Comparison of ENCODE assay signal across 26 cellular contexts in the genomic region with DNA sequence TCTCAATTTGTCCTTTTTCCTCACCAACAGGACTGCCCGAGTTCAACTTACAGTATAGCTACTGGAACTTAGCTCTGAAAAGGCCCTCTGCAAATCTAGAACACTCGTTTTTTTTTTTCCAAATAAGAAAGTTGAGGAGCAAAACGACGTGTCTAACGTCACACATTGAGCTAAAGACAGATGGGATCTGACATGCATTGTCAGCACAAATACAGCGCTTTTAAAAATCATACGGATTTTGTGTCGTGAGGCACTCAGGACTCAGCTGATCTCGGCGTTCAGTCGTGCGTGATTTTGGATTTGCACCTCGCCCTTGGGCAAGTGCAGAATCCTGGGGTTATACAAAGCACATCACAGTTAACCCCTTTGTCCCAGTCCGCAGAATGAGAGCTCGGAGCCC.
A peak's percentile ranks its signal among the peaks of the same experiment; 100 is the strongest.
DNase-seq lines count a peak whose midpoint lies in the region; ATAC-seq, FAIRE-seq and TF ChIP-seq lines count a peak whose summit lies in the region.
"Had no signal": no experiment of that assay in that cellular context is flagged by ENCODE, and none has a peak within 500 bp of the region (broad histone marks: within the 10 kb centered on the region; RNA-seq: fewer than 3 reads in every experiment).

No MANE protein-coding gene starts in this region.

- H3K27ac Mint-ChIP-seq in T-helper 17 cell: peak overlapping the region; percentile 84
- peak overlapping the region; percentile 55 for H3K27ac Mint-ChIP-seq in memory B cell
- H3K27ac Mint-ChIP-seq in type B pancreatic cell: no peak overlapping the region
- H3K27ac Mint-ChIP-seq: mesothelial cell of epicardium; nephron; stimulated activated naive CD8-positive, alpha-beta T cell treated with anti-CD3 and anti-CD28 coated beads, Interleukin-15, Interleukin-2, amounts not matched to agents 100 ng/mL and 50 ng/mL, for 24 hours had no signal

- TF ChIP-seq EP300 in HepG2 (IDR thresholded peaks at IDR 0.05; ENCODE audit: low read depth in 2 of 2, low read length in 2 of 2) (no peak), HepG2 (CRISPR knock-in tag; IDR thresholded peaks at IDR 0.05; ENCODE audit: borderline replicate concordance) (no peak)

- POLR2A ChIA-PET in HepG2 (lab: Yijun Ruan, JAX): no interaction called here

- peak overlapping the region; percentile 50 for H3K4me2 ChIP-seq in HepG2 (ENCODE audit: low read depth, low read length)

- in situ Hi-C loops in HepG2 (cut with HindIII; ENCODE audit: extremely low pct_ligation_motif_present, low pct_unique_long_range_greater_than_20kb): no loop called here

- H3K36me3 ChIP-seq in HepG2 (replicated peaks in 1 of 2; ENCODE audit: control insufficient read depth in 1 of 2, insufficient read depth in 2 of 2, low read length in 2 of 2) (no peaks in the 10 kb centered on the region), right lobe of liver (no peaks in the 10 kb centered on the region)
- H3K36me3 ChIP-seq: esophagus muscularis mucosa, gastrocnemius medialis, transverse colon had no signal

- H3K9ac ChIP-seq in HepG2 (ENCODE audit: insufficient read depth, low read depth, low read length): no peak overlapping the region

- no peak for DNase-seq in HepG2 (ENCODE audit: low spot score)
- no peak for DNase-seq in right lobe of liver
- DNase-seq in T-helper 17 cell: no peak
- no peak for DNase-seq in memory B cell (ENCODE audit: low spot score in 2 of 2)
- DNase-seq in type B pancreatic cell (ENCODE audit: extremely low spot score, unreplicated experiment): no peak
- no peak for DNase-seq in HUDEP-2 (lab: John Stamatoyannopoulos, UW; ENCODE audit: unreplicated experiment in 76 of 76)
- no peak for DNase-seq in stimulated activated naive CD4-positive, alpha-beta T cell (lab: John Stamatoyannopoulos, UW)
- no peak for DNase-seq in NCI-H128 (lab: John Stamatoyannopoulos, UW; ENCODE audit: unreplicated experiment)
- DNase-seq: activated CD4-positive, CD25-positive, alpha-beta regulatory T cell treated with anti-CD3 and anti-CD28 coated beads, Interleukin-2, amount 50 U/mL, for 72 hours; activated CD8-positive, alpha-beta memory T cell treated with anti-CD3 and anti-CD28 coated beads, Interleukin-2, amount 50 U/mL, for 48 hours; aorta; effector CD4-positive, alpha-beta T cell; gastrocnemius medialis; NCI-H1436 treated with DMSO at 0.1 percent for 48 hours; NCI-H2171; NCI-H69; small intestine; SW 1271; transverse colon had no signal

- H3K36me3 Mint-ChIP-seq in T-helper 17 cell (ENCODE audit: low read depth) (no peaks in the 10 kb centered on the region), memory B cell (no peaks in the 10 kb centered on the region), type B pancreatic cell (no peaks in the 10 kb centered on the region)
- H3K36me3 Mint-ChIP-seq: mesothelial cell of epicardium had no signal

- H3K27me3 Mint-ChIP-seq in T-helper 17 cell (peaks cover 48% of the 10 kb centered on the region), memory B cell (peaks cover 20% of the 10 kb centered on the region), type B pancreatic cell (peaks cover 46% of the 10 kb centered on the region)
- H3K27me3 Mint-ChIP-seq: stimulated activated naive CD8-positive, alpha-beta T cell treated with anti-CD3 and anti-CD28 coated beads, Interleukin-15, Interleukin-2, amounts not matched to agents 100 ng/mL and 50 ng/mL, for 24 hours had no signal

- H3K27ac ChIP-seq in HepG2 (ENCODE audit: extremely low read length, insufficient read depth, low read length): no peak overlapping the region
- no peak overlapping the region for H3K27ac ChIP-seq in right lobe of liver
- H3K27ac ChIP-seq: esophagus muscularis mucosa, gastrocnemius medialis, transverse colon had no signal

- H4K20me1 ChIP-seq in HepG2 (ENCODE audit: insufficient read depth, low read length): no peaks in the 10 kb centered on the region

- ATAC-seq in HepG2 (peak; percentile 44; the same call in 2 of the 3 replicates), right lobe of liver (no peak), T-helper 17 cell (no peak), memory B cell (ENCODE audit: low read depth) (no peak)
- ATAC-seq: gastrocnemius medialis, Right ventricle myocardium inferior had no signal

- H3K4me3 ChIP-seq in HepG2 (replicated peaks in 1 of 3; ENCODE audit: insufficient read depth in 1 of 3, low read depth in 2 of 3, low read length in 3 of 3): peak overlapping the region in 1 of 3 experiments; percentile 48; a peak in 1 of 6 replicates
- H3K4me3 ChIP-seq in right lobe of liver: no peak overlapping the region
- H3K4me3 ChIP-seq: esophagus muscularis mucosa, gastrocnemius medialis, transverse colon had no signal

- FAIRE-seq in HepG2 (lab: Jason Lieb, UNC): no peak
- FAIRE-seq: GM12892, H54, small intestine had no signal

- H3K4me3 Mint-ChIP-seq in T-helper 17 cell (peak overlapping the region; percentile 63), memory B cell (no peak overlapping the region), type B pancreatic cell (peak overlapping the region; percentile 88)
- H3K4me3 Mint-ChIP-seq: stimulated activated naive CD8-positive, alpha-beta T cell treated with anti-CD3 and anti-CD28 coated beads, Interleukin-15, Interleukin-2, amounts not matched to agents 100 ng/mL and 50 ng/mL, for 24 hours had no signal

- H3K27me3 ChIP-seq in HepG2 (ENCODE audit: control insufficient read depth in 1 of 2, insufficient read depth in 2 of 2, low read length in 2 of 2) (peaks cover 1 to 14% of the 10 kb centered on the region in 2 experiments; a peak in 2 of 5 replicates), right lobe of liver (peaks cover 0 to 17% of the 10 kb centered on the region in 2 donors)

- H3K79me2 ChIP-seq in HepG2 (ENCODE audit: insufficient read depth, low read length): no peaks in the 10 kb centered on the region

- CTCF ChIA-PET in HepG2 (lab: Yijun Ruan, JAX; ENCODE audit: low intra/inter-chr PET ratio, low total read pairs): no interaction called here

- intact Hi-C loops in HepG2 (cut with micrococcal nuclease; ENCODE audit: unreplicated experiment): no loop called here
- intact Hi-C loops in right lobe of liver (cut with DNase I): no loop called here

- no TSS peak for BruUV-seq in HepG2 (replicated peaks; lab: Mats Ljungman, UMichigan)

- H3K9me3 Mint-ChIP-seq in memory B cell (peaks cover 7% of the 10 kb centered on the region), type B pancreatic cell (no peaks in the 10 kb centered on the region)
- H3K9me3 Mint-ChIP-seq: mesothelial cell of epicardium; stimulated activated naive CD8-positive, alpha-beta T cell treated with anti-CD3 and anti-CD28 coated beads, Interleukin-15, Interleukin-2, amounts not matched to agents 100 ng/mL and 50 ng/mL, for 24 hours had no signal

- WGBS in HepG2 (ENCODE audit: low lambda C conversion rate): 25% methylated on average over 12 of the region's 15 CpGs
- WGBS in right lobe of liver (ENCODE audit: insufficient coverage, low coverage, low lambda C conversion rate, missing lambda C conversion rate): no CpG with 5 or more reads among the region's 15 CpGs

- TF ChIP-seq POLR2A in HepG2 (IDR thresholded peaks at IDR 0.05; ENCODE audit: insufficient read depth in 1 of 2, low read depth in 2 of 2, low read length in 2 of 2) (no peak), right lobe of liver (IDR thresholded peaks at IDR 0.05) (no peak)

- TF ChIP-seq RAD21 in HepG2 (CRISPR knock-in tag; IDR thresholded peaks at IDR 0.05): no peak

- no peak overlapping the region for H2AFZ ChIP-seq in HepG2 (ENCODE audit: low read length)

- TF ChIP-seq CTCF in HepG2 (CRISPR knock-in tag; IDR thresholded peaks at IDR 0.05): no peak
- TF ChIP-seq CTCF in right lobe of liver (IDR thresholded peaks at IDR 0.05): no peak
- no peak for TF ChIP-seq CTCF in type B pancreatic cell (conservative IDR thresholded peaks at IDR 0.05)

- H3K4me1 ChIP-seq in HepG2 (ENCODE audit: insufficient read depth, low read length) (peaks cover 14% of the 10 kb centered on the region), right lobe of liver (no peaks in the 10 kb centered on the region)
- H3K4me1 ChIP-seq: esophagus muscularis mucosa, gastrocnemius medialis, transverse colon had no signal

- no peaks in the 10 kb centered on the region for H3K4me1 Mint-ChIP-seq in T-helper 17 cell
- H3K4me1 Mint-ChIP-seq in memory B cell: no peaks in the 10 kb centered on the region
- H3K4me1 Mint-ChIP-seq in type B pancreatic cell (ENCODE audit: unreplicated experiment): peaks cover 9% of the 10 kb centered on the region

- no peaks in the 10 kb centered on the region for H3K9me3 ChIP-seq in HepG2 (ENCODE audit: low read length)
- no peaks in the 10 kb centered on the region for H3K9me3 ChIP-seq in right lobe of liver
- H3K9me3 ChIP-seq in T-helper 17 cell (ENCODE audit: control insufficient read depth, low read length, poor library complexity, severe bottlenecking): peaks cover 7% of the 10 kb centered on the region
- H3K9me3 ChIP-seq: esophagus muscularis mucosa, gastrocnemius medialis, transverse colon had no signal

TF ChIP-seq in HepG2, 621 proteins besides CTCF, POLR2A, EP300 and RAD21 (continues in another document):
- no peak for TF ChIP-seq MAFG (CRISPR knock-in tag; IDR thresholded peaks at IDR 0.05)
- TF ChIP-seq, protein P1, sequence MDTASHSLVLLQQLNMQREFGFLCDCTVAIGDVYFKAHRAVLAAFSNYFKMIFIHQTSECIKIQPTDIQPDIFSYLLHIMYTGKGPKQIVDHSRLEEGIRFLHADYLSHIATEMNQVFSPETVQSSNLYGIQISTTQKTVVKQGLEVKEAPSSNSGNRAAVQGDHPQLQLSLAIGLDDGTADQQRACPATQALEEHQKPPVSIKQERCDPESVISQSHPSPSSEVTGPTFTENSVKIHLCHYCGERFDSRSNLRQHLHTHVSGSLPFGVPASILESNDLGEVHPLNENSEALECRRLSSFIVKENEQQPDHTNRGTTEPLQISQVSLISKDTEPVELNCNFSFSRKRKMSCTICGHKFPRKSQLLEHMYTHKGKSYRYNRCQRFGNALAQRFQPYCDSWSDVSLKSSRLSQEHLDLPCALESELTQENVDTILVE (CRISPR knock-in tag; IDR thresholded peaks at IDR 0.05): no peak
- no peak for TF ChIP-seq NCOR1 (IDR thresholded peaks at IDR 0.05; ENCODE audit: borderline replicate concordance, low read length)
- peak; percentile 72 to 83 for TF ChIP-seq MAFK (conservative IDR thresholded peaks at IDR 0.05 in 1 of 2, IDR thresholded peaks at IDR 0.05 in 1 of 2; ENCODE audit: low read length in 2 of 2)
- TF ChIP-seq, protein P2, sequence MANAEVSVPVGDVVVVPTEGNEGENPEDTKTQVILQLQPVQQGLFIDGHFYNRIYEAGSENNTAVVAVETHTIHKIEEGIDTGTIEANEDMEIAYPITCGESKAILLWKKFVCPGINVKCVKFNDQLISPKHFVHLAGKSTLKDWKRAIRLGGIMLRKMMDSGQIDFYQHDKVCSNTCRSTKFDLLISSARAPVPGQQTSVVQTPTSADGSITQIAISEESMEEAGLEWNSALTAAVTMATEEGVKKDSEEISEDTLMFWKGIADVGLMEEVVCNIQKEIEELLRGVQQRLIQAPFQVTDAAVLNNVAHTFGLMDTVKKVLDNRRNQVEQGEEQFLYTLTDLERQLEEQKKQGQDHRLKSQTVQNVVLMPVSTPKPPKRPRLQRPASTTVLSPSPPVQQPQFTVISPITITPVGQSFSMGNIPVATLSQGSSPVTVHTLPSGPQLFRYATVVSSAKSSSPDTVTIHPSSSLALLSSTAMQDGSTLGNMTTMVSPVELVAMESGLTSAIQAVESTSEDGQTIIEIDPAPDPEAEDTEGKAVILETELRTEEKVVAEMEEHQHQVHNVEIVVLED (CRISPR knock-in tag; IDR thresholded peaks at IDR 0.05; ENCODE audit: borderline replicate concordance): no peak
